8 cellular contexts compared by ENCODE assay signal in the genomic region with DNA sequence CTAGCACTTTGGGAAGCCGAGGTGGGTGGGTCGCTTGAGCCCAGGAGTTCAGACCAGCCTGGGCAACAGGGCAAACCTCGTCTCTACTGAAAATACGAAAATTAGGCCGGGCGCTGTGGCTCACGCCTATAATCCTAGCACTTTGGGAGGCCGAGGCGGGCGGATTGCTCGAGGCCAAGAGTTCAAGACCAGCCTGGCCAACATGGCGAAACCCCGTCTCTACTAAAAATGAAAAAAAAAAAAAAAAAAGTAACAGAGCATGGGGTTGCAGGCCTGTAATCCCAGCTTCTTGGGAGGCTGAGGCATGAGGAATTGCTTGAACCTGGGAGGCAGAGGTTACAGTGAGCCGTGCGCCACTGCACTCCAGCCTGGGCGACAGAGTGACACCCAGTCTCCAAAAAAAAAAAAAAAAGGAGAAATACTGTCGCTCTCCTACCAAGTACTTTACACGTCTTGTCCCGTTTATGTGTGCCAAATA. TPM values are rescaled to one million over a fixed set of nuclear protein-coding genes. Genes with fewer than 3 reads are reported as not detected.
DNase-seq lines count a peak whose midpoint lies in the region; ATAC-seq and TF ChIP-seq lines count a peak whose summit lies in the region.

No MANE protein-coding gene starts in this region.

- DNase-seq in stimulated activated naive CD8-positive, alpha-beta T cell treated with anti-CD3 and anti-CD28 coated beads, Interleukin-15, Interleukin-2, amounts not matched to agents 100 U/mL and 50 U/mL, for 24 hours = no peak
- DNase-seq in mammary epithelial cell (no peak), GM13977 (ENCODE audit: low spot score) (no peak), NCI-H1092 treated with DMSO at 0.1 percent for 48 hours (lab: John Stamatoyannopoulos, UW) (no peak), occipital lobe (lab: John Stamatoyannopoulos, UW) (no peak)
- DNase-seq in stimulated activated CD4-positive, alpha-beta T cell treated with anti-CD3 and anti-CD28 coated beads, Interleukin-2, amount 100 ng/mL, for 48 hours = no peak

- H2AFZ ChIP-seq in mammary epithelial cell (ENCODE audit: low read depth, low read length) = peak overlapping the region; percentile 99

- H3K9ac ChIP-seq in mammary epithelial cell (ENCODE audit: insufficient read depth, low read length) (peak overlapping the region; percentile 86), muscle layer of colon (ENCODE audit: low read length) (no peak overlapping the region)

- H3K27ac ChIP-seq in mammary epithelial cell (ENCODE audit: insufficient read depth, low read depth, low read length) (peak overlapping the region; percentile 71), muscle layer of colon (ENCODE audit: low read depth, low read length) (no peak overlapping the region)

- dilution Hi-C loops in mammary epithelial cell (cut with HindIII; ENCODE audit: low sequenced_read_pairs) = loop anchor here (25.0 kb wide), 1 partner anchor 686 kb away; no protein-coding TSS in a partner anchor

- ATAC-seq in stimulated activated naive CD8-positive, alpha-beta T cell treated with anti-CD3 and anti-CD28 coated beads, Interleukin-15, Interleukin-2, amounts not matched to agents 100 U/mL and 50 U/mL, for 24 hours = no peak

- no peaks in the 10 kb centered on the region for H3K36me3 Mint-ChIP-seq in stimulated activated naive CD8-positive, alpha-beta T cell treated with anti-CD3 and anti-CD28 coated beads, Interleukin-15, Interleukin-2, amounts not matched to agents 100 ng/mL and 50 ng/mL, for 24 hours (ENCODE audit: low read depth)

- no peak overlapping the region for H3K27ac Mint-ChIP-seq in stimulated activated naive CD8-positive, alpha-beta T cell treated with anti-CD3 and anti-CD28 coated beads, Interleukin-15, Interleukin-2, amounts not matched to agents 100 ng/mL and 50 ng/mL, for 24 hours

- H3K4me3 Mint-ChIP-seq in stimulated activated naive CD8-positive, alpha-beta T cell treated with anti-CD3 and anti-CD28 coated beads, Interleukin-15, Interleukin-2, amounts not matched to agents 100 ng/mL and 50 ng/mL, for 24 hours = peak overlapping the region; percentile 96

- H3K27me3 ChIP-seq in mammary epithelial cell (ENCODE audit: insufficient read depth, low read length) (no peaks in the 10 kb centered on the region), muscle layer of colon (ENCODE audit: control insufficient read depth in 1 of 2, insufficient read depth in 2 of 2, low read length in 2 of 2) (no peaks in the 10 kb centered on the region)

- BruUV-seq in mammary epithelial cell (replicated peaks; lab: Mats Ljungman, UMichigan) = no TSS peak

- H3K9me3 Mint-ChIP-seq in stimulated activated naive CD8-positive, alpha-beta T cell treated with anti-CD3 and anti-CD28 coated beads, Interleukin-15, Interleukin-2, amounts not matched to agents 100 ng/mL and 50 ng/mL, for 24 hours = no peaks in the 10 kb centered on the region

- in situ Hi-C loops in mammary epithelial cell (cut with MboI; ENCODE audit: low sequenced_read_pairs in 2 of 2) (loop anchor here in 1 of 2 donors (25.0 kb wide), 3 partner anchors 361 to 761 kb away; a partner anchor contains a TSS), GM13977 (cut with MboI; ENCODE audit: low pct_unique_long_range_greater_than_20kb, low sequenced_read_pairs, unreplicated experiment) (loop anchor here (25.0 kb wide), 1 partner anchor 686 kb away; no protein-coding TSS in a partner anchor)

- peaks cover 20% of the 10 kb centered on the region for H3K4me1 ChIP-seq in mammary epithelial cell (ENCODE audit: insufficient read depth, low read length)
- peaks cover 6% of the 10 kb centered on the region for H3K4me1 ChIP-seq in muscle layer of colon (ENCODE audit: insufficient read depth, low read length)

- no peaks in the 10 kb centered on the region for H4K20me1 ChIP-seq in mammary epithelial cell (ENCODE audit: insufficient read depth, low read length)

- no peaks in the 10 kb centered on the region for H3K36me3 ChIP-seq in mammary epithelial cell (ENCODE audit: insufficient read depth, low read length)
- H3K36me3 ChIP-seq in muscle layer of colon (ENCODE audit: insufficient read depth, low read length) = no peaks in the 10 kb centered on the region

- WGBS in mammary epithelial cell (ENCODE audit: low coverage, missing lambda C conversion rate) = 63% methylated on average over 6 of the region's 19 CpGs

- CTCF ChIA-PET in mammary epithelial cell (lab: Charles Lee; ENCODE audit: low non-redundant PET) = interaction anchor here (0.8 kb wide), 1 partner anchor 359 kb away, joined by 5 read pairs; a partner anchor contains a TSS

- peak overlapping the region; percentile 93 for H3K4me2 ChIP-seq in mammary epithelial cell (ENCODE audit: insufficient read depth, low read depth, low read length)

- H3K79me2 ChIP-seq in mammary epithelial cell (ENCODE audit: insufficient read depth, low read length) = peaks cover 25% of the 10 kb centered on the region

- intact Hi-C loops in mammary epithelial cell (cut with micrococcal nuclease) = no loop called here

- H3K9me3 ChIP-seq in mammary epithelial cell (replicated peaks; ENCODE audit: insufficient read depth, low read length) (no peaks in the 10 kb centered on the region), muscle layer of colon (ENCODE audit: low read length) (no peaks in the 10 kb centered on the region)

- TF ChIP-seq CTCF in mammary epithelial cell (conservative IDR thresholded peaks at IDR 0.05 in 1 of 2, IDR thresholded peaks at IDR 0.05 in 1 of 2; ENCODE audit: extremely low read depth in 1 of 2, insufficient read depth in 1 of 2, low read depth in 1 of 2, low read length in 2 of 2) (no peak), GM13977 (IDR thresholded peaks at IDR 0.05; ENCODE audit: extremely low read depth, insufficient read depth, missing control alignments) (no peak)

- peaks cover 26% of the 10 kb centered on the region for H3K4me1 Mint-ChIP-seq in stimulated activated naive CD8-positive, alpha-beta T cell treated with anti-CD3 and anti-CD28 coated beads, Interleukin-15, Interleukin-2, amounts not matched to agents 100 ng/mL and 50 ng/mL, for 24 hours (ENCODE audit: low read depth)

- H3K4me3 ChIP-seq in mammary epithelial cell (replicated peaks in 1 of 3; ENCODE audit: insufficient read depth in 1 of 3, low read depth in 2 of 3, low read length in 3 of 3) (peak overlapping the region; percentile 74 to 87 (median 85)), muscle layer of colon (ENCODE audit: low read depth in 1 of 2, low read length in 2 of 2) (peak overlapping the region; percentile 58 to 78)

- H3K27me3 Mint-ChIP-seq in stimulated activated naive CD8-positive, alpha-beta T cell treated with anti-CD3 and anti-CD28 coated beads, Interleukin-15, Interleukin-2, amounts not matched to agents 100 ng/mL and 50 ng/mL, for 24 hours = no peaks in the 10 kb centered on the region

RNA-seq across cellular contexts. Expression of a gene that starts 0.7 kb away (rescaled TPM):
- total RNA-seq in mammary epithelial cell = 10 to 100 TPM in 1 of 2 donors, under 1 TPM in 1; 0.33 to 14.9 TPM
- 14.3 TPM for polyA plus RNA-seq in mammary epithelial cell
- 0.72 TPM for polyA minus RNA-seq in mammary epithelial cell
- 3.3 TPM for total RNA-seq in occipital lobe
